8 cellular contexts compared by ENCODE assay signal in the genomic region with DNA sequence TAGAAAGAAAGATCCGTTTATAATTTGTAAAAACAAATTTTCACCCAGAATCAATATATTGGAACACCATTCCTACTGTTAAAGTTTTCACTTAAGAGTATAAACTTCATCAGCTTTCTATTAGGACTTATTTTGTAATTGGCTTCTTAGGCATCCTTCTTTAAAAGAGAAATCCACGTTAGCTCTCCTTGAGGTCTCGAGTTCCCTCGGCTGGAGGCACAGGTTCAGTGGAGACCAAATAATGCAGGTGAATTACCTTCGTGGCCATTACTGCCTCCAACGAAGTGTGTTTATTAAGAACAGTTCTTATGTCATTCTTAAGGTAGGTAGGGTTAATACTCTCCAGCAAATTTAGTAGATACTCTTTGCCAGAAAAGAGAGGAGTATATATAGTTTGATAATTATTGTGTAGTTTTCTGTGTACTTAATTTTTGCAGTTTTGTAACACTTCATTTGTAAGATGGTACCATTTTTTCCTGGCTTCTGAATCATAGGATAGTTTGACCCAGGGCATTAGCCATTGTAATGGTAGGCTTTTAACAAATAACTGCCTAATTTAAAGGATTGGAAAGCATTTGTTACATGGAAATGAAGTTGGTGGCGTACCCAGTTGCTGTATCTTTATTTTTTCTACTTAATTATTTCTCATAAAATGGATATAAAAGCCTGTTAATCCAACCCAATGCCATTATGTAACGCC. TPM values are rescaled to one million over a fixed set of nuclear protein-coding genes. Genes with fewer than 3 reads are reported as not detected.
A peak's percentile ranks its signal among the peaks of the same experiment; 100 is the strongest.
DNase-seq lines count a peak whose midpoint lies in the region; ATAC-seq and TF ChIP-seq lines count a peak whose summit lies in the region.

No MANE protein-coding gene starts in this region.

- peak overlapping the region; percentile 96 for H3K27ac Mint-ChIP-seq in dendritic cell treated with granulocyte-macrophage colony-stimulating factor and Interleukin-4, amounts not matched to agents 40 ng/mL and 50 ng/mL, for 4 days
- H3K27ac Mint-ChIP-seq in nephron progenitor cell: no peak overlapping the region

- intact Hi-C loops in dendritic cell treated with granulocyte-macrophage colony-stimulating factor and Interleukin-4, amounts not matched to agents 40 ng/mL and 50 ng/mL, for 4 days (cut with micrococcal nuclease): loop anchor here (1.0 to 5.0 kb wide), 4 partner anchors 67 to 442 kb away; a partner anchor contains a TSS
- intact Hi-C loops in mucosa of descending colon (cut with DNase I, micrococcal nuclease): loop anchor here in 1 of 2 donors (2.0 kb wide), 1 partner anchor 96 kb away; no protein-coding TSS in a partner anchor

- 0 out of 2 replicates have a peak, but pooled peaks have one; percentile 76 for TF ChIP-seq CTCF in C4-2B (conservative IDR thresholded peaks at IDR 0.05)
- no peak for TF ChIP-seq CTCF in nephron progenitor cell (IDR thresholded peaks at IDR 0.05)
- no peak for TF ChIP-seq CTCF in mucosa of descending colon (IDR thresholded peaks at IDR 0.05)

- H3K27me3 ChIP-seq in MG63: no peaks in the 10 kb centered on the region

- H3K4me1 ChIP-seq in mucosa of descending colon (ENCODE audit: low read depth): peaks cover 18% of the 10 kb centered on the region

- H3K27me3 Mint-ChIP-seq in dendritic cell treated with granulocyte-macrophage colony-stimulating factor and Interleukin-4, amounts not matched to agents 40 ng/mL and 50 ng/mL, for 4 days: peaks cover 1% of the 10 kb centered on the region
- H3K27me3 Mint-ChIP-seq in nephron progenitor cell (ENCODE audit: low read depth, poor library complexity): peaks cover 10% of the 10 kb centered on the region

- H3K4me3 Mint-ChIP-seq in dendritic cell treated with granulocyte-macrophage colony-stimulating factor and Interleukin-4, amounts not matched to agents 40 ng/mL and 50 ng/mL, for 4 days: peak overlapping the region; percentile 96
- H3K4me3 Mint-ChIP-seq in nephron progenitor cell: peak overlapping the region; percentile 86

- H3K27ac ChIP-seq in C4-2B: peak overlapping the region; percentile 83

- H3K36me3 ChIP-seq in MG63 (peaks cover 37% of the 10 kb centered on the region), mucosa of descending colon (ENCODE audit: low read depth) (peaks cover 9% of the 10 kb centered on the region)

- no peaks in the 10 kb centered on the region for H3K9me3 ChIP-seq in MG63
- H3K9me3 ChIP-seq in mucosa of descending colon: no peaks in the 10 kb centered on the region

- no peak for DNase-seq in MG63
- no peak for DNase-seq in nephron progenitor cell
- no peak for DNase-seq in mucosa of descending colon
- DNase-seq in mucosa of gallbladder (ENCODE audit: low spot score): no peak
- DNase-seq in NCI-H1105 treated with DMSO at 0.1 percent for 48 hours (lab: John Stamatoyannopoulos, UW): no peak

- H3K4me3 ChIP-seq in MG63 (peak overlapping the region; percentile 91), mucosa of descending colon (no peak overlapping the region)

- H3K36me3 Mint-ChIP-seq in dendritic cell treated with granulocyte-macrophage colony-stimulating factor and Interleukin-4, amounts not matched to agents 40 ng/mL and 50 ng/mL, for 4 days (ENCODE audit: low read depth): peaks cover 55% of the 10 kb centered on the region
- H3K36me3 Mint-ChIP-seq in nephron progenitor cell (ENCODE audit: low read depth): peaks cover 38% of the 10 kb centered on the region

- H3K9me3 Mint-ChIP-seq in dendritic cell treated with granulocyte-macrophage colony-stimulating factor and Interleukin-4, amounts not matched to agents 40 ng/mL and 50 ng/mL, for 4 days: no peaks in the 10 kb centered on the region
- peaks cover 5% of the 10 kb centered on the region for H3K9me3 Mint-ChIP-seq in nephron progenitor cell

- ATAC-seq in mucosa of descending colon (no peak), GM19397 (IDR thresholded peaks at IDR 0.05; ENCODE audit: unreplicated experiment) (no peak)

- peaks cover 44% of the 10 kb centered on the region for H3K4me1 Mint-ChIP-seq in dendritic cell treated with granulocyte-macrophage colony-stimulating factor and Interleukin-4, amounts not matched to agents 40 ng/mL and 50 ng/mL, for 4 days (ENCODE audit: low read depth)
- H3K4me1 Mint-ChIP-seq in nephron progenitor cell: peaks cover 39% of the 10 kb centered on the region

RNA-seq across cellular contexts. Expression of a gene that starts 2.2 kb away (rescaled TPM):
- 122 and 307 TPM in 2 replicates for total RNA-seq in MG63 (2014; rRNA removed; shearing (Covaris generic); ENCODE audit: low replicate concordance)
- 100 to 1,000 TPM; 610 to 985 (median 822) TPM for total RNA-seq in mucosa of descending colon
- total RNA-seq in mucosa of gallbladder: 713 TPM
